16 cellular contexts compared by ENCODE assay signal in the genomic region with DNA sequence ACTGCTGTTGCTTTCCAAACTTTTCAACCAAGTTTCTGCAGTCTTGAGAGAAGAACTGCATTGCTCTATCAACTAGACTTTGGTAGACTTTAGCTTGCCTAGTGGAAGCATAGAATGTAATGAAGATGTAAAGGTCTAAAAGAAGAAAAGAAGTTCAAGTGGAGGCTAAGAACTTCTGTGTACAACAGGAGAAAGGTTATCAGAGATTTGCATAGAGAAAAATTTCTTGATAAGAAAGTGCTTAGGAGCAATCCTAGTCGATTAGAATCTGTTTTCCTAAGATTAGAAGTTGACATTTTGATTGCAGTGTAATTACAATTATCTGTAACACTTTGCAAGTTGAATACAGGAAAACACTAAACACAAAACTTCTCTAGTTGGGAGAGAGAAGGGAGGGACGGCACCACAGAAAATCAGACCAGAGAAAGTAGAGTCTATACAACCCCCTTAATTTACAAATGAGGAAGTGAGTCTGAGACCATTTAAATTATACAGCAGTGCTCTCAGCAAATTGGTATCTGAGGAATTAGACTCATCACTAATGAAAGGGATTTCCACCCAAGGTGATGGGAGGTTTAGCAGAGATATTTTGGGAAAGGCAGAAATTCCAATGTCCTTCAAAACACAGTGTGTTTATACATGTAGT.
DNase-seq lines count a peak whose midpoint lies in the region; ATAC-seq, FAIRE-seq and TF ChIP-seq lines count a peak whose summit lies in the region.
"Had no signal": no experiment of that assay in that cellular context is flagged by ENCODE, and none has a peak within 500 bp of the region (broad histone marks: within the 10 kb centered on the region; RNA-seq: fewer than 3 reads in every experiment).

No MANE protein-coding gene starts in this region.

- FAIRE-seq in GM18507 (lab: Jason Lieb, UNC), result peak; percentile 56
- FAIRE-seq: islet of Langerhans had no signal

- no TSS peak for BruUV-seq in OCI-LY7 (replicated peaks; lab: Mats Ljungman, UMichigan)

- H3K36me3 ChIP-seq in OCI-LY7 (ENCODE audit: insufficient read depth, low read length) (no peaks in the 10 kb centered on the region), sigmoid colon (no peaks in the 10 kb centered on the region)
- H3K36me3 ChIP-seq: BE2C, esophagus squamous epithelium, neutrophil had no signal

- H3K36me3 Mint-ChIP-seq in activated naive CD4-positive, alpha-beta T cell treated with anti-CD3 and anti-CD28 coated beads, Interleukin-2, amount 10 ng/mL, durations not matched to agents 7 days and 5 days, result no peaks in the 10 kb centered on the region
- H3K36me3 Mint-ChIP-seq: brain had no signal

- DNase-seq in GM18507 (ENCODE audit: extremely low spot score, insufficient read length, low read depth) (no peak), OCI-LY7 (ENCODE audit: low spot score) (peak; percentile 22), sigmoid colon (no peak), mucosa of gallbladder (ENCODE audit: low spot score) (no peak), AG20443 (ENCODE audit: low spot score) (no peak)
- DNase-seq in activated naive CD4-positive, alpha-beta T cell treated with anti-CD3 and anti-CD28 coated beads, Interleukin-2, amount 10 ng/mL, durations not matched to agents 7 days and 5 days, result no peak
- DNase-seq: BE2C; esophagus squamous epithelium; NCI-H1417 treated with DMSO at 0.1 percent for 48 hours; stimulated activated CD4-positive, alpha-beta T cell treated with anti-CD3 and anti-CD28 coated beads, Interleukin-15, amount 100 ng/mL, for 24 hours; stimulated activated naive CD4-positive, alpha-beta T cell treated with Interleukin-2 at 50 U/mL for 16 hours had no signal

- H3K9me2 ChIP-seq in OCI-LY7 (ENCODE audit: insufficient read depth, low read length), result no peaks in the 10 kb centered on the region

- H3K27me3 Mint-ChIP-seq in activated naive CD4-positive, alpha-beta T cell treated with anti-CD3 and anti-CD28 coated beads, Interleukin-2, amount 10 ng/mL, durations not matched to agents 7 days and 5 days, result no peaks in the 10 kb centered on the region
- H3K27me3 Mint-ChIP-seq: brain had no signal

- 44 to 49% methylated on average over 2 of the region's 2 CpGs for WGBS in sigmoid colon, 2 donors

- H3K79me2 ChIP-seq in OCI-LY7 (ENCODE audit: insufficient read depth, low read depth, low read length), result no peaks in the 10 kb centered on the region

- H3K9me3 ChIP-seq in OCI-LY7 (ENCODE audit: low read length) (no peaks in the 10 kb centered on the region), sigmoid colon (no peaks in the 10 kb centered on the region)
- H3K9me3 ChIP-seq: BE2C, esophagus squamous epithelium, neutrophil had no signal

- intact Hi-C loops in OCI-LY7 (cut with micrococcal nuclease; ENCODE audit: unreplicated experiment) (no loop called here), sigmoid colon (cut with DNase I) (no loop called here)

- H3K27ac ChIP-seq in OCI-LY7 (ENCODE audit: low read depth, low read length, poor library complexity, severe bottlenecking) (no peak overlapping the region), sigmoid colon (no peak overlapping the region)
- H3K27ac ChIP-seq: esophagus squamous epithelium, neutrophil had no signal

- H4K20me1 ChIP-seq in OCI-LY7 (ENCODE audit: insufficient read depth, low read length), result no peaks in the 10 kb centered on the region

- H3K4me1 ChIP-seq in OCI-LY7 (ENCODE audit: insufficient read depth, low read length, poor library complexity, severe bottlenecking) (peaks cover 14% of the 10 kb centered on the region), sigmoid colon (no peaks in the 10 kb centered on the region)
- H3K4me1 ChIP-seq: BE2C had no signal

- POLR2A ChIA-PET in OCI-LY7 (lab: Charles Lee), result interaction anchor here (1.0 to 1.6 kb wide), 2 partner anchors 14 to 30 kb away, joined by 3 to 4 read pairs; no protein-coding TSS in a partner anchor

- TF ChIP-seq CTCF in OCI-LY7 (conservative IDR thresholded peaks at IDR 0.05; ENCODE audit: low read length), result no peak
- no peak for TF ChIP-seq CTCF in sigmoid colon (IDR thresholded peaks at IDR 0.05)

- no peaks in the 10 kb centered on the region for H3K27me3 ChIP-seq in sigmoid colon
- H3K27me3 ChIP-seq: BE2C, esophagus squamous epithelium, neutrophil had no signal

- no peak overlapping the region for H3K4me3 Mint-ChIP-seq in activated naive CD4-positive, alpha-beta T cell treated with anti-CD3 and anti-CD28 coated beads, Interleukin-2, amount 10 ng/mL, durations not matched to agents 7 days and 5 days
- H3K4me3 Mint-ChIP-seq: brain had no signal

- H3K9me3 Mint-ChIP-seq in activated naive CD4-positive, alpha-beta T cell treated with anti-CD3 and anti-CD28 coated beads, Interleukin-2, amount 10 ng/mL, durations not matched to agents 7 days and 5 days, result no peaks in the 10 kb centered on the region

- TF ChIP-seq EP300 in sigmoid colon (IDR thresholded peaks at IDR 0.05), result no peak

- peak overlapping the region; percentile 88 for H2AFZ ChIP-seq in OCI-LY7 (ENCODE audit: low read length)

- ATAC-seq in GM21360 (IDR thresholded peaks at IDR 0.05; ENCODE audit: unreplicated experiment), result peak; percentile 80
- peak; percentile 68 for ATAC-seq in HG02981 (IDR thresholded peaks at IDR 0.05; ENCODE audit: unreplicated experiment)

- no peak for TF ChIP-seq POLR2A in sigmoid colon (IDR thresholded peaks at IDR 0.05)

- no peak overlapping the region for H3K27ac Mint-ChIP-seq in activated naive CD4-positive, alpha-beta T cell treated with anti-CD3 and anti-CD28 coated beads, Interleukin-2, amount 10 ng/mL, durations not matched to agents 7 days and 5 days
- H3K27ac Mint-ChIP-seq: brain had no signal

- peak overlapping the region; percentile 41 for H3K4me2 ChIP-seq in OCI-LY7 (ENCODE audit: low read length)

- H3K4me1 Mint-ChIP-seq in activated naive CD4-positive, alpha-beta T cell treated with anti-CD3 and anti-CD28 coated beads, Interleukin-2, amount 10 ng/mL, durations not matched to agents 7 days and 5 days, result no peaks in the 10 kb centered on the region
- H3K4me1 Mint-ChIP-seq: brain had no signal

- H3K4me3 ChIP-seq in OCI-LY7 (ENCODE audit: low read depth, low read length, poor library complexity, severe bottlenecking) (no peak overlapping the region), sigmoid colon (no peak overlapping the region)
- H3K4me3 ChIP-seq: esophagus squamous epithelium had no signal

- CTCF ChIA-PET in OCI-LY7 (lab: Charles Lee; ENCODE audit: unreplicated experiment), result no interaction called here
- CTCF ChIA-PET in activated naive CD4-positive, alpha-beta T cell treated with anti-CD3 and anti-CD28 coated beads, Interleukin-2, amount 10 ng/mL, durations not matched to agents 7 days and 5 days (lab: Charles Lee), result no interaction called here
